In the genomic region with DNA sequence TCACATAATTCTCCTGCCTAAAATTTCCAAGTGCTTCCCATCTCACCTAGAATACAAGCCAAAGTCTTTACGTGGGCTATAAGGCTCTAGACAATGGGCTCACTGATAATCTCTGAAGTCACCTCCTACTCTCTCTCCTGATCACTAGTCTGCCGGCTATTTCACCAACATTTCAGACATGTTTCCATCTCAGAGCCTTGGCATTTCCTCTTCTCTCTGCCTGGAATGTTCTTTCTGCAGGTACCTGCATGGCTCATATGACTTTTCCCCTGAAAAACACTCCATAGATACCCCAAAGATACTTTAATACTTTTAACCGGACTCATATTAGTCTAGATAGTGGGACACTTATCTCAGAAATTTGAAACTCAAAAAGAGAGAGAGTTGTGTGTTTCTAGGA, we compare ENCODE assay signal across 20 cellular contexts. TPM values are rescaled to one million over a fixed set of nuclear protein-coding genes. Genes with fewer than 3 reads are reported as not detected.
DNase-seq lines count a peak whose midpoint lies in the region; ATAC-seq and TF ChIP-seq lines count a peak whose summit lies in the region.
"Had no signal": no experiment of that assay in that cellular context is flagged by ENCODE, and none has a peak within 500 bp of the region (broad histone marks: within the 10 kb centered on the region; RNA-seq: fewer than 3 reads in every experiment).

No MANE protein-coding gene starts in this region.

- TF ChIP-seq CTCF in RWPE2 (IDR thresholded peaks at IDR 0.05; ENCODE audit: poor library complexity, severe bottlenecking) (no peak), epithelial cell of esophagus (IDR thresholded peaks at IDR 0.05; ENCODE audit: insufficient read depth, low read depth, low read length, missing control alignments) (no peak), progenitor cell of endocrine pancreas (IDR thresholded peaks at IDR 0.05; ENCODE audit: unreplicated experiment) (no peak)

- H3K27ac Mint-ChIP-seq in T-helper 1 cell treated with Interleukin-12 subunit alpha and Interleukin-12 subunit beta and Interleukin-4 antibody, amounts not matched to agents 30 μg/mL and 1 μg/mL, for 36 hours: peak overlapping the region; percentile 88
- H3K27ac Mint-ChIP-seq in progenitor cell of endocrine pancreas: peak overlapping the region; percentile 65

- peaks cover 25% of the 10 kb centered on the region for H3K4me1 Mint-ChIP-seq in T-helper 1 cell treated with Interleukin-12 subunit alpha and Interleukin-12 subunit beta and Interleukin-4 antibody, amounts not matched to agents 30 μg/mL and 1 μg/mL, for 36 hours (ENCODE audit: low read depth)
- peaks cover 17% of the 10 kb centered on the region for H3K4me1 Mint-ChIP-seq in progenitor cell of endocrine pancreas (ENCODE audit: low read depth)

- H3K36me3 Mint-ChIP-seq in T-helper 1 cell treated with Interleukin-12 subunit alpha and Interleukin-12 subunit beta and Interleukin-4 antibody, amounts not matched to agents 30 μg/mL and 1 μg/mL, for 36 hours (ENCODE audit: low read depth): peaks cover 19% of the 10 kb centered on the region
- H3K36me3 Mint-ChIP-seq in progenitor cell of endocrine pancreas (ENCODE audit: insufficient read depth): peaks cover 26% of the 10 kb centered on the region

- peak overlapping the region; percentile 37 for H3K27ac ChIP-seq in RWPE2 (ENCODE audit: poor library complexity, severe bottlenecking)
- H3K27ac ChIP-seq: right lobe of liver had no signal

- H3K4me1 ChIP-seq in RWPE2 (ENCODE audit: insufficient read depth, poor library complexity, severe bottlenecking): peaks cover 16% of the 10 kb centered on the region
- H3K4me1 ChIP-seq: right lobe of liver had no signal

- H3K27me3 Mint-ChIP-seq in T-helper 1 cell treated with Interleukin-12 subunit alpha and Interleukin-12 subunit beta and Interleukin-4 antibody, amounts not matched to agents 30 μg/mL and 1 μg/mL, for 36 hours (ENCODE audit: low read depth): no peaks in the 10 kb centered on the region
- H3K27me3 Mint-ChIP-seq in progenitor cell of endocrine pancreas: no peaks in the 10 kb centered on the region

- no peaks in the 10 kb centered on the region for H3K36me3 ChIP-seq in RWPE2 (ENCODE audit: low read depth)
- H3K36me3 ChIP-seq: right lobe of liver had no signal

- H3K4me3 Mint-ChIP-seq in T-helper 1 cell treated with Interleukin-12 subunit alpha and Interleukin-12 subunit beta and Interleukin-4 antibody, amounts not matched to agents 30 μg/mL and 1 μg/mL, for 36 hours: peak overlapping the region; percentile 6
- no peak overlapping the region for H3K4me3 Mint-ChIP-seq in progenitor cell of endocrine pancreas (ENCODE audit: low read depth)

- no peaks in the 10 kb centered on the region for H3K9me3 ChIP-seq in RWPE2 (ENCODE audit: severe bottlenecking)
- H3K9me3 ChIP-seq: right lobe of liver had no signal

- DNase-seq in T-helper 1 cell (no peak), RWPE2 (ENCODE audit: low spot score) (no peak), epithelial cell of esophagus (ENCODE audit: low read depth) (peak; percentile 72), progenitor cell of endocrine pancreas (ENCODE audit: low spot score, unreplicated experiment) (no peak), hepatic stellate cell (ENCODE audit: low spot score) (no peak), UCSD-AML1 (lab: John Stamatoyannopoulos, UW; ENCODE audit: unreplicated experiment) (no peak)
- DNase-seq: activated T-cell treated with anti-CD3 and anti-CD28 coated beads, Interleukin-2, amount 50 U/mL, for 48 hours; caudate nucleus; GOT3; KG1; left colon; NCI-H146; NCI-H510A treated with DMSO at 0.1 percent for 48 hours; PC-3; right lobe of liver; stimulated activated CD4-positive, alpha-beta T cell treated with anti-CD3 and anti-CD28 coated beads, Interleukin-4, amount 100 ng/mL, for 24 hours had no signal

- no peaks in the 10 kb centered on the region for H3K27me3 ChIP-seq in RWPE2 (ENCODE audit: insufficient read depth, poor library complexity, severe bottlenecking)
- H3K27me3 ChIP-seq: right lobe of liver had no signal

- ATAC-seq in RWPE2 (ENCODE audit: low read depth): peak; percentile 84
- no peak for ATAC-seq in HG03571 (IDR thresholded peaks at IDR 0.05; ENCODE audit: unreplicated experiment)
- ATAC-seq: activated CD4-positive, CD25-positive, alpha-beta regulatory T cell treated with anti-CD3 and anti-CD28 coated beads, Interleukin-2, amount 50 U/mL, for 24 hours; left colon; PC-3 had no signal

- no peak overlapping the region for H3K4me3 ChIP-seq in RWPE2 (ENCODE audit: severe bottlenecking)
- no peak overlapping the region for H3K4me3 ChIP-seq in epithelial cell of esophagus (ENCODE audit: low read length)
- H3K4me3 ChIP-seq: right lobe of liver had no signal

- no peaks in the 10 kb centered on the region for H3K9me3 Mint-ChIP-seq in T-helper 1 cell treated with Interleukin-12 subunit alpha and Interleukin-12 subunit beta and Interleukin-4 antibody, amounts not matched to agents 30 μg/mL and 1 μg/mL, for 36 hours
- H3K9me3 Mint-ChIP-seq in progenitor cell of endocrine pancreas (ENCODE audit: low read depth): no peaks in the 10 kb centered on the region

RNA-seq across cellular contexts. Expression of a gene that starts 32.7 kb away (rescaled TPM):
- total RNA-seq in progenitor cell of endocrine pancreas: 37.4 and 42.1 TPM in 2 replicates
- total RNA-seq: A172, PC-3 had no signal
